Comparison of ENCODE assay signal across 8 cellular contexts in the genomic region with DNA sequence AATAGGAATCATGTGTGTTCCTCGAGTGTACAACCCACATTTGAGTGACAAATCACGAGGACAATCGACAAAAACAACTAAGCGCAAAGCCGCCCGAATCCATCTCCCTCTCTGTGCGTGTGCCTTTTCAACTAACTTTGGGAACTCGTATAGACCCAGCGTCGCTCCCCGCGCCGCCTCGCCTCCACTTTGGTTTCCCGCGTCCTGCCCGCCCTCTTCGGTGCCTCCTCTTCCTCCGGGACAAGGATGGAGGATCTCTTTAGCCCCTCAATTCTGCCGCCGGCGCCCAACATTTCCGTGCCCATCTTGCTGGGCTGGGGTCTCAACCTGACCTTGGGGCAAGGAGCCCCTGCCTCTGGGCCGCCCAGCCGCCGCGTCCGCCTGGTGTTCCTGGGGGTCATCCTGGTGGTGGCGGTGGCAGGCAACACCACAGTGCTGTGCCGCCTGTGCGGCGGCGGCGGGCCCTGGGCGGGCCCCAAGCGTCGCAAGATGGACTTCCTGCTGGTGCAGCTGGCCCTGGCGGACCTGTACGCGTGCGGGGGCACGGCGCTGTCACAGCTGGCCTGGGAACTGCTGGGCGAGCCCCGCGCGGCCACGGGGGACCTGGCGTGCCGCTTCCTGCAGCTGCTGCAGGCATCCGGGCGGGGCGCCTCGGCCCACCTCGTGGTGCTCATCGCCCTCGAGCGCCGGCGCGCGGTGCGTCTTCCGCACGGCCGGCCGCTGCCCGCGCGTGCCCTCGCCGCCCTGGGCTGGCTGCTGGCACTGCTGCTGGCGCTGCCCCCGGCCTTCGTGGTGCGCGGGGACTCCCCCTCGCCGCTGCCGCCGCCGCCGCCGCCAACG. TPM values are rescaled to one million over a fixed set of nuclear protein-coding genes. Genes with fewer than 3 reads are reported as not detected.
DNase-seq lines count a peak whose midpoint lies in the region; ATAC-seq and TF ChIP-seq lines count a peak whose summit lies in the region.

Gene GPR150, plus strand, starts transcription at position 58 of the 840 bp plus-strand sequence. Its CDS starts 189 bp downstream, at position 247.

- ATAC-seq in HG02642 (IDR thresholded peaks at IDR 0.05; ENCODE audit: poor library complexity, unreplicated experiment): peak; percentile 74
- ATAC-seq in stimulated activated naive CD8-positive, alpha-beta T cell treated with anti-CD3 and anti-CD28 coated beads, Interleukin-15, Interleukin-2, amounts not matched to agents 100 U/mL and 50 U/mL, for 24 hours: peak; percentile 64

- DNase-seq in NCI-H2196 (lab: John Stamatoyannopoulos, UW; ENCODE audit: unreplicated experiment): peak; percentile 36
- DNase-seq in NCI-H2196 treated with DMSO at 0.1 percent for 48 hours (lab: John Stamatoyannopoulos, UW; ENCODE audit: unreplicated experiment): no peak
- DNase-seq in NCI-H146 treated with DMSO at 0.1 percent for 48 hours (lab: John Stamatoyannopoulos, UW; ENCODE audit: unreplicated experiment): peak; percentile 32
- DNase-seq in activated CD4-positive, alpha-beta memory T cell treated with anti-CD3 and anti-CD28 coated beads for 36 hours: peak; percentile 78
- DNase-seq in epithelial cell of esophagus (ENCODE audit: low read depth): peak; percentile 51
- DNase-seq in myocyte (ENCODE audit: low read depth): peak; percentile 81
- DNase-seq in stimulated activated naive CD8-positive, alpha-beta T cell treated with anti-CD3 and anti-CD28 coated beads, Interleukin-15, Interleukin-2, amounts not matched to agents 100 U/mL and 50 U/mL, for 24 hours: peak; percentile 73

- H3K4me1 Mint-ChIP-seq in activated CD4-positive, alpha-beta memory T cell treated with anti-CD3 and anti-CD28 coated beads for 36 hours (ENCODE audit: low read depth): peaks cover 55% of the 10 kb centered on the region

- no peaks in the 10 kb centered on the region for H3K36me3 Mint-ChIP-seq in activated CD4-positive, alpha-beta memory T cell treated with anti-CD3 and anti-CD28 coated beads for 36 hours

- CTCF ChIA-PET in activated CD4-positive, alpha-beta memory T cell treated with anti-CD3 and anti-CD28 coated beads for 36 hours (lab: Charles Lee): interaction anchor here (1.6 kb wide), 1 partner anchor 27 kb away, joined by 10 read pairs; the partner anchor contains the start of gene RFESD

- peak within 1 kb of the TSS; percentile 80 for H3K4me3 Mint-ChIP-seq in activated CD4-positive, alpha-beta memory T cell treated with anti-CD3 and anti-CD28 coated beads for 36 hours

- H3K27me3 Mint-ChIP-seq in activated CD4-positive, alpha-beta memory T cell treated with anti-CD3 and anti-CD28 coated beads for 36 hours: no peaks in the 10 kb centered on the region

- POLR2A ChIA-PET in activated CD4-positive, alpha-beta memory T cell treated with anti-CD3 and anti-CD28 coated beads for 36 hours (lab: Charles Lee): interaction anchor here (0.6 to 1.5 kb wide), 3 partner anchors 11 to 225 kb away, joined by 3 to 7 read pairs (median 6); partner anchors contain the start of gene RFESD

- no peaks in the 10 kb centered on the region for H3K9me3 Mint-ChIP-seq in activated CD4-positive, alpha-beta memory T cell treated with anti-CD3 and anti-CD28 coated beads for 36 hours

- H3K27ac Mint-ChIP-seq in activated CD4-positive, alpha-beta memory T cell treated with anti-CD3 and anti-CD28 coated beads for 36 hours: peak within 1 kb of the TSS; percentile 66

- H3K4me3 ChIP-seq in epithelial cell of esophagus (ENCODE audit: low read length): peak within 1 kb of the TSS; percentile 44

- intact Hi-C loops in activated CD4-positive, alpha-beta memory T cell treated with anti-CD3 and anti-CD28 coated beads for 36 hours (cut with micrococcal nuclease): loop anchor here (1.0 to 10.0 kb wide), 3 partner anchors 65 to 342 kb away; partner anchors contain the start of genes ARSK, ELL2 and MCTP1

- no peak for TF ChIP-seq CTCF in epithelial cell of esophagus (IDR thresholded peaks at IDR 0.05; ENCODE audit: insufficient read depth, low read depth, low read length, missing control alignments)

RNA-seq across cellular contexts. Expression of gene GPR150, which starts in this region (rescaled TPM):
- total RNA-seq in activated CD4-positive, alpha-beta memory T cell treated with anti-CD3 and anti-CD28 coated beads for 36 hours: under 1 TPM; 0.50 to 0.82 TPM
- 0.31 and 0.53 TPM in 2 replicates for total RNA-seq in myocyte
- polyA plus RNA-seq in myocyte (2012): 0.24 TPM

Comparison
In these comparisons a context has a peak if more than half of its experiments do, and no peak if none do; other contexts are left out.
1. Peak in DNase-seq in activated CD4-positive, alpha-beta memory T cell treated with anti-CD3 and anti-CD28 coated beads for 36 hours; RNA of the gene not detected or under 1 TPM.
2. Peak in DNase-seq in myocyte; RNA of the gene not detected or under 1 TPM.